In the genomic region with DNA sequence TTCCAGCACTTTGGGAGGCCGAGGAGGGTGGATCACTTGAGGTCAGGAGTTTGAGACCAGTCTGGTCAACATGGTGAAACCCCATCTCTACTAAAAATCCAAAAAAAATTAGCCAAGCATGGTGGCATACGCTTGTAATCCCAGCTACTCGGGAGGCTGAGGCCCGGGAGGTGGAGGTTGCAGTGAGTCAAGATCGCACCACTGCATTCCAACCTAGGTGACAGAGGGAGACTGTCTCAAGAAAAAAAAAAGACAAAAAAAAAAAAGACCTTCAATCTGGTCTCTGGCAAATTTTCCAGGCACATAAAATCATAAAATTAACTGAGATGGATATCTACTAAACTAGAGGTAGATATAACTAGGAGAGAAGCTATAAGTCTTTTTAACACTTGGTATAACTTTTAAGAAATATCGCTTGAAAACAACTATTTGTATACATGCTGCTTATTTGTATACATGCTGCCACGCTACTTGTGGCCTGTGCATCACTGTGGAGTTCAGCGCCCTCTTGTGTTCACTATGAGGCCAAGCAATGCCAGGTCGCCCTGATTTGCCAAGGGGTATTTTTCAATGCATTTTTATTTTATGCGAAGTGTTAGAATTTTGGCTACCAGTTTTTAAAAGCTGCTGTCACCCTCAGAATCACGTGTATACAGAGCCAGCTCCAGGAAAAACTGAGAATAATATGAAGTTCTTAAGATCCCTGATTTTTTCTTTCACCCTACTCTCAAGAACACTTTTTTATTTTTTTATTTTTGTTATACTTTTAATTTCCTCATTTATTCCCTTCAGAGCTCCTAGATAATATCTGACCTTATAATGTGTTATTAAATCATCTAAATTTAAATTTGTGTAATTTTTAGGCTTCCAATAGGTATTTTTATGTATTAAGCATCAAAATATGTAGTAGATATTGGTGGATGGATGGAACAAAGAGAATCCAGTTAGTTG, we compare ENCODE assay signal across 9 cellular contexts. TPM values are rescaled to one million over a fixed set of nuclear protein-coding genes. Genes with fewer than 3 reads are reported as not detected.
DNase-seq lines count a peak whose midpoint lies in the region; ATAC-seq, FAIRE-seq and TF ChIP-seq lines count a peak whose summit lies in the region.
"Had no signal": no experiment of that assay in that cellular context is flagged by ENCODE, and none has a peak within 500 bp of the region (broad histone marks: within the 10 kb centered on the region; RNA-seq: fewer than 3 reads in every experiment).

No MANE protein-coding gene starts in this region.

- H3K9me3 ChIP-seq in endodermal cell (ENCODE audit: control insufficient read depth, low read length), result peaks cover 27% of the 10 kb centered on the region

- POLR2A ChIA-PET in activated CD4-positive, alpha-beta memory T cell treated with anti-CD3 and anti-CD28 coated beads, Interleukin-2, amount 10 ng/mL, durations not matched to agents 7 days and 5 days (lab: Charles Lee), result interaction anchor here (1.3 to 3.9 kb wide), 3 partner anchors 19 to 119 kb away, joined by 3 to 16 read pairs (median 4); partner anchors contain the start of gene CYCS

- H3K36me3 Mint-ChIP-seq in activated CD4-positive, alpha-beta memory T cell treated with anti-CD3 and anti-CD28 coated beads, Interleukin-2, amount 10 ng/mL, durations not matched to agents 7 days and 5 days (ENCODE audit: low read depth), result no peaks in the 10 kb centered on the region
- H3K36me3 Mint-ChIP-seq in endodermal cell (ENCODE audit: low read depth) (no peaks in the 10 kb centered on the region), mesothelial cell of epicardium (no peaks in the 10 kb centered on the region)

- 35 to 38% methylated on average over 6 to 11 of the region's 11 CpGs for WGBS in endodermal cell (ENCODE audit: insufficient coverage in 1 of 2, insufficient read length in 1 of 2), 2 experiments

- H3K4me3 Mint-ChIP-seq in activated CD4-positive, alpha-beta memory T cell treated with anti-CD3 and anti-CD28 coated beads, Interleukin-2, amount 10 ng/mL, durations not matched to agents 7 days and 5 days, result no peak overlapping the region
- H3K4me3 Mint-ChIP-seq in endodermal cell (no peak overlapping the region), mesothelial cell of epicardium (no peak overlapping the region)

- DNase-seq in NCI-H774 (lab: John Stamatoyannopoulos, UW) (peak; percentile 35), endodermal cell (peak; percentile 81), mesothelial cell of epicardium (ENCODE audit: low spot score in 2 of 2, unreplicated experiment in 2 of 2) (peak; percentile 23 to 44)
- peak; percentile 73 for DNase-seq in activated CD4-positive, alpha-beta memory T cell treated with anti-CD3 and anti-CD28 coated beads, Interleukin-2, amount 10 ng/mL, durations not matched to agents 7 days and 5 days
- peak; percentile 11 to 17 for DNase-seq in stimulated activated CD8-positive, alpha-beta memory T cell treated with anti-CD3 and anti-CD28 coated beads, Interleukin-7, amount 100 ng/mL, for 1 hour (ENCODE audit: low read depth in 2 of 2)

- FAIRE-seq in A204.1 (lab: Jason Lieb, UNC), result peak; percentile 19

- H3K4me3 ChIP-seq in endodermal cell (ENCODE audit: low read length), result no peak overlapping the region
- H3K4me3 ChIP-seq: skin epidermis had no signal

- no peak overlapping the region for H3K9ac ChIP-seq in endodermal cell (ENCODE audit: extremely low read depth, low read length, poor library complexity, severe bottlenecking)

- no peaks in the 10 kb centered on the region for H3K9me3 Mint-ChIP-seq in activated CD4-positive, alpha-beta memory T cell treated with anti-CD3 and anti-CD28 coated beads, Interleukin-2, amount 10 ng/mL, durations not matched to agents 7 days and 5 days
- H3K9me3 Mint-ChIP-seq in endodermal cell (peaks cover 26% of the 10 kb centered on the region), mesothelial cell of epicardium (no peaks in the 10 kb centered on the region)

- peaks cover 10% of the 10 kb centered on the region for H3K4me1 Mint-ChIP-seq in activated CD4-positive, alpha-beta memory T cell treated with anti-CD3 and anti-CD28 coated beads, Interleukin-2, amount 10 ng/mL, durations not matched to agents 7 days and 5 days
- H3K4me1 Mint-ChIP-seq in endodermal cell (peaks cover 2% of the 10 kb centered on the region), mesothelial cell of epicardium (peaks cover 2% of the 10 kb centered on the region)

- H3K4me1 ChIP-seq in endodermal cell (ENCODE audit: control insufficient read depth, insufficient read depth, low read length), result no peaks in the 10 kb centered on the region

- no peaks in the 10 kb centered on the region for H3K36me3 ChIP-seq in endodermal cell (ENCODE audit: control insufficient read depth, insufficient read depth, low read length)

- H3K27ac ChIP-seq in endodermal cell (ENCODE audit: low read depth, low read length), result no peak overlapping the region
- H3K27ac ChIP-seq: skin epidermis had no signal

- H3K27me3 ChIP-seq in endodermal cell (ENCODE audit: control insufficient read depth, insufficient read depth, low read length, poor library complexity, severe bottlenecking), result peaks cover 9% of the 10 kb centered on the region

- CTCF ChIA-PET in activated CD4-positive, alpha-beta memory T cell treated with anti-CD3 and anti-CD28 coated beads, Interleukin-2, amount 10 ng/mL, durations not matched to agents 7 days and 5 days (lab: Charles Lee), result interaction anchor here (0.7 to 4.0 kb wide), 37 partner anchors 9 to 935 kb away, joined by 3 to 25 read pairs (median 4); partner anchors contain the start of gene CYCS

- TF ChIP-seq CTCF in endodermal cell (conservative IDR thresholded peaks at IDR 0.05), result peak; percentile 92
- peak; percentile 72 for TF ChIP-seq CTCF in mesothelial cell of epicardium (IDR thresholded peaks at IDR 0.05; ENCODE audit: unreplicated experiment)

- H3K27ac Mint-ChIP-seq in activated CD4-positive, alpha-beta memory T cell treated with anti-CD3 and anti-CD28 coated beads, Interleukin-2, amount 10 ng/mL, durations not matched to agents 7 days and 5 days, result no peak overlapping the region
- no peak overlapping the region for H3K27ac Mint-ChIP-seq in endodermal cell
- H3K27ac Mint-ChIP-seq in mesothelial cell of epicardium, result no peak overlapping the region

- peak; percentile 84 for ATAC-seq in GM18502 (IDR thresholded peaks at IDR 0.05; ENCODE audit: poor library complexity, unreplicated experiment)
- peak; percentile 80 for ATAC-seq in HG03354 (IDR thresholded peaks at IDR 0.05; ENCODE audit: poor library complexity, severe bottlenecking, unreplicated experiment)

- H3K27me3 Mint-ChIP-seq in activated CD4-positive, alpha-beta memory T cell treated with anti-CD3 and anti-CD28 coated beads, Interleukin-2, amount 10 ng/mL, durations not matched to agents 7 days and 5 days, result peaks cover 12% of the 10 kb centered on the region
- H3K27me3 Mint-ChIP-seq in endodermal cell (ENCODE audit: insufficient read depth) (peaks cover 23% of the 10 kb centered on the region), mesothelial cell of epicardium (ENCODE audit: low read depth) (peaks cover 1% of the 10 kb centered on the region)

RNA-seq across cellular contexts. Expression of gene CYCS, which starts 26.7 kb away (rescaled TPM):
- total RNA-seq in activated CD4-positive, alpha-beta memory T cell treated with anti-CD3 and anti-CD28 coated beads, Interleukin-2, amount 10 ng/mL, durations not matched to agents 7 days and 5 days, result 100 to 1,000 TPM; 108 to 111 TPM
- total RNA-seq in endodermal cell (100 to 1,000 TPM; 118 to 126 TPM), mesothelial cell of epicardium (46.8 to 51.6 TPM (median 48.2 TPM) in 3 replicates)
- 118 TPM for polyA plus RNA-seq in endodermal cell (2013, experiment 1 of 2)
- 119 TPM for polyA plus RNA-seq in endodermal cell (2013, experiment 2 of 2)

Comparison
In these comparisons a context has a peak if more than half of its experiments do, and no peak if none do; other contexts are left out.
1. DNase-seq: peak in every context shown above with its lines; median percentile 81 in endodermal cell; 73 in activated CD4-positive, alpha-beta memory T cell treated with anti-CD3 and anti-CD28 coated beads, Interleukin-2, amount 10 ng/mL, durations not matched to agents 7 days and 5 days; 35 in NCI-H774; 34 in mesothelial cell of epicardium; 14 in stimulated activated CD8-positive, alpha-beta memory T cell treated with anti-CD3 and anti-CD28 coated beads, Interleukin-7, amount 100 ng/mL, for 1 hour.